Comparison of ENCODE assay signal across 10 cellular contexts in the genomic region with DNA sequence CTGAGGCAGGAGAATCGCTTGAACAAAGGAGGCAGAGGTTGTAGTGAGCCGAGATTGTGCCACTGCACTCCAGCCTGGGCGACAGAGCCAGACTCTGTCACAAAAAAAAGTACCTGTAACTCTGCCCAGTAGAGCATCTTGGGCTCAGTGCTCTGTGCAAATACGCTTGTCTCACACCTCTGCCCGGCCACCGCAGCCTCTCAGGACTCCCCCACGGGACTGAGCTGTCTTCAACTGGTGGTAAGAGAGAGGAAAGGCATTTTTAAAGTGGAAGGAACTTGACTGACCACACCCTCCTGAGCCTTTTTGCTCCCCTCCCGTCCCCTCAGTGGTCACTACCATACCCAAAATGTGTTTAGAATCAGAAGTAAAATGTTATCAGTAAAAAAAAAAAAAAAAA.
DNase-seq lines count a peak whose midpoint lies in the region; ATAC-seq and TF ChIP-seq lines count a peak whose summit lies in the region.
"Had no signal": no experiment of that assay in that cellular context is flagged by ENCODE, and none has a peak within 500 bp of the region (broad histone marks: within the 10 kb centered on the region; RNA-seq: fewer than 3 reads in every experiment).

No MANE protein-coding gene starts in this region.

- no peaks in the 10 kb centered on the region for H3K36me3 ChIP-seq in BLaER1
- H3K36me3 ChIP-seq in Peyer's patch: no peaks in the 10 kb centered on the region

- no peak overlapping the region for H3K4me3 ChIP-seq in BLaER1
- H3K4me3 ChIP-seq in Peyer's patch: no peak overlapping the region

- DNase-seq in Peyer's patch (peak in 2 of 3 donors; percentile 64 to 73), NCI-H1092 treated with DMSO at 0.1 percent for 48 hours (lab: John Stamatoyannopoulos, UW) (no peak), AG08396 (ENCODE audit: low spot score) (no peak)
- no peak for DNase-seq in activated CD4-positive, alpha-beta T cell treated with anti-CD3 and anti-CD28 coated beads, Interleukin-2, amount 50 U/mL, for 4 hours
- no peak for DNase-seq in activated T-cell treated with anti-CD3 and anti-CD28 coated beads, Interleukin-2, amount 50 U/mL, for 1 hour
- DNase-seq: NCI-H2029 treated with DMSO at 0.1 percent for 48 hours; stimulated activated CD4-positive, alpha-beta T cell treated with anti-CD3 and anti-CD28 coated beads, Interleukin-4, amount 100 ng/mL, for 24 hours had no signal

- no peak for TF ChIP-seq POLR2A in Peyer's patch (IDR thresholded peaks at IDR 0.05)

- H4K20me1 ChIP-seq in BLaER1: no peaks in the 10 kb centered on the region

- peaks cover 28% of the 10 kb centered on the region for H3K4me1 ChIP-seq in BLaER1
- no peaks in the 10 kb centered on the region for H3K4me1 ChIP-seq in Peyer's patch

- H3K9ac ChIP-seq in BLaER1: no peak overlapping the region

- H3K9me3 ChIP-seq in BLaER1 (peaks cover under 1% of the 10 kb centered on the region; the same call in 1 of the 2 replicates), Peyer's patch (no peaks in the 10 kb centered on the region)

- peak overlapping the region; percentile 66 for H3K4me2 ChIP-seq in BLaER1

- H3K27me3 ChIP-seq in BLaER1 (no peaks in the 10 kb centered on the region), Peyer's patch (no peaks in the 10 kb centered on the region)

- ATAC-seq in GM19328 (IDR thresholded peaks at IDR 0.05; ENCODE audit: unreplicated experiment) (peak; percentile 92), HG02938 (IDR thresholded peaks at IDR 0.05; ENCODE audit: unreplicated experiment) (peak; percentile 89)

- peak overlapping the region; percentile 74 for H3K27ac ChIP-seq in BLaER1
- H3K27ac ChIP-seq in Peyer's patch: peak overlapping the region in 1 of 4 donors; percentile 15

- TF ChIP-seq CTCF in Peyer's patch (IDR thresholded peaks at IDR 0.05): no peak

Comparison
In these comparisons a context has a peak if more than half of its experiments do, and no peak if none do; other contexts are left out.
1. DNase-seq: peak in Peyer's patch (2 of 3); none in activated CD4-positive, alpha-beta T cell treated with anti-CD3 and anti-CD28 coated beads, Interleukin-2, amount 50 U/mL, for 4 hours (0 of 2), NCI-H1092 treated with DMSO at 0.1 percent for 48 hours (single experiment), activated T-cell treated with anti-CD3 and anti-CD28 coated beads, Interleukin-2, amount 50 U/mL, for 1 hour (single experiment) and AG08396 (single experiment).